In the genomic region with DNA sequence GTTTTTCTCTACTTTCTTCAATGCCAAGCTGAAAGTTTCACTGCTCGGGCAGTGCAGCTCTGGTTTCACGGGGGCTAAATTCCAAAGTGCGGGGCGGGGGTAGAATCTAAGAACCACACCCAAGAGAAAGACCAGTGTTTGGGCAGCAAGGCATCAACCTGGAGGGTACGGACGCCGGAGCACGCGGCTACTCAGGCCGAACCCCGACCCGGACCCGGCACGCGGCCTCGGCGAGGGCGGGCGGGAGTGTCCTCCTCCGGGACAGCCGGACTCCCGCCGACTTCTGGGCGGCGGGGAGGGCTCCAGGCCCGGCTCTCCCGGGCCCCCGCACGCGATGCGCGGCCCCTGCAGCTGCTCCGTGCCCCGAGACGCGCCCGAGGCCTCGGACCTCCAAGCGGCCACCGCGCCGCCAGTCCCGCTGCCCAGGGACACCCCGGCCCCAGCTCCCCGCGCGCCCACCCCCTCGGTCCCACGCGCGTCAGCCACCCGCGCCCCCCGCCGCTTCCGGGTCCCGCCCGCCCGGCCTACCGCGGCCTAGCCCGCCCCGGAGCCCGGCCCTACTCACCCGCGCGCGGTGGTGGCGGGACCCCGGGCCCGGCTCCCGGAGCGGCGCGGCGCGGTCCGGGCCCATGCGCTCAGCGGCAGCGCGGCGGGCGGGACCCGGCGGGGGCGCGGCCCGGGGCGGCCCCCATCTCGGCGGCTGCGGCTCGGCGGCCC, we compare ENCODE assay signal across 8 cellular contexts. TPM values are rescaled to one million over a fixed set of nuclear protein-coding genes. Genes with fewer than 3 reads are reported as not detected.
DNase-seq lines count a peak whose midpoint lies in the region; ATAC-seq and TF ChIP-seq lines count a peak whose summit lies in the region.

No MANE protein-coding gene starts in this region.

- no peak overlapping the region for H4K91ac ChIP-seq in mesenchymal stem cell (ENCODE audit: low read length)

- in situ Hi-C loops in HAP-1 (cut with MboI; ENCODE audit: low sequenced_read_pairs): no loop called here

- H3K18ac ChIP-seq in mesenchymal stem cell (ENCODE audit: low read depth in 1 of 2, low read length in 2 of 2): peak overlapping the region; percentile 60 to 63

- peaks cover 16% of the 10 kb centered on the region for H3K79me1 ChIP-seq in mesenchymal stem cell (replicated peaks; ENCODE audit: low read length, poor library complexity, severe bottlenecking)

- no peak overlapping the region for H3K14ac ChIP-seq in mesenchymal stem cell (ENCODE audit: low read length in 2 of 2)

- H2AFZ ChIP-seq in mesenchymal stem cell (ENCODE audit: low read depth, low read length): no peak overlapping the region

- H3K9ac ChIP-seq in NT2/D1 (ENCODE audit: insufficient read length, low read depth) (peak overlapping the region; percentile 86), mesenchymal stem cell (ENCODE audit: low read length) (peak overlapping the region; percentile 87)

- H2BK15ac ChIP-seq in mesenchymal stem cell (ENCODE audit: low read depth, poor library complexity, severe bottlenecking): peak overlapping the region; percentile 77

- no peak overlapping the region for H2BK120ac ChIP-seq in mesenchymal stem cell (ENCODE audit: low read depth, low read length)

- intact Hi-C loops in upper lobe of right lung (cut with DNase I): loop anchor here (10.0 kb wide), 1 partner anchor 117 kb away; a partner anchor contains a TSS

- H3K23ac ChIP-seq in mesenchymal stem cell (ENCODE audit: low read length in 2 of 2): no peak overlapping the region

- H3K4me1 ChIP-seq in HAP-1 (peaks cover 4% of the 10 kb centered on the region; the same call in 1 of the 2 replicates), NT2/D1 (ENCODE audit: insufficient read depth, insufficient read length) (peaks cover 16% of the 10 kb centered on the region), mesenchymal stem cell (ENCODE audit: control insufficient read depth, insufficient read depth, low read depth, low read length) (peaks cover 27% of the 10 kb centered on the region), upper lobe of right lung (peaks cover 10% of the 10 kb centered on the region)

- H4K8ac ChIP-seq in mesenchymal stem cell (ENCODE audit: low read length): no peak overlapping the region

- H3K36me3 ChIP-seq in HAP-1 (replicated peaks): peaks cover 22% of the 10 kb centered on the region
- H3K36me3 ChIP-seq in NT2/D1 (ENCODE audit: insufficient read depth, insufficient read length, low read length): peaks cover 32% of the 10 kb centered on the region
- peaks cover 4 to 8% of the 10 kb centered on the region in 2 experiments for H3K36me3 ChIP-seq in mesenchymal stem cell (ENCODE audit: control insufficient read depth in 1 of 2, insufficient read depth in 2 of 2, low read depth in 1 of 2, low read length in 2 of 2)
- H3K36me3 ChIP-seq in upper lobe of right lung: peaks cover 8% of the 10 kb centered on the region

- H2BK5ac ChIP-seq in mesenchymal stem cell (ENCODE audit: low read depth, low read length, poor library complexity, severe bottlenecking): no peak overlapping the region

- H3K4me3 ChIP-seq in HAP-1: peak overlapping the region; percentile 61
- H3K4me3 ChIP-seq in NT2/D1 (ENCODE audit: insufficient read length, low read depth): peak overlapping the region; percentile 74
- H3K4me3 ChIP-seq in choroid plexus epithelial cell (ENCODE audit: low read depth, low read length): peak overlapping the region; percentile 66
- peak overlapping the region; percentile 72 to 83 for H3K4me3 ChIP-seq in mesenchymal stem cell (ENCODE audit: insufficient read depth in 1 of 2, low read depth in 1 of 2, low read length in 2 of 2)
- H3K4me3 ChIP-seq in upper lobe of right lung: peak overlapping the region; percentile 69

- H2BK12ac ChIP-seq in mesenchymal stem cell (ENCODE audit: low read length in 2 of 2): no peak overlapping the region

- H3K27me3 ChIP-seq in HAP-1 (ENCODE audit: low read depth) (no peaks in the 10 kb centered on the region), NT2/D1 (ENCODE audit: insufficient read depth, insufficient read length) (peaks cover 7% of the 10 kb centered on the region), mesenchymal stem cell (ENCODE audit: control insufficient read depth in 1 of 2, insufficient read depth in 1 of 2, low read length in 2 of 2) (no peaks in the 10 kb centered on the region), upper lobe of right lung (no peaks in the 10 kb centered on the region)

- ATAC-seq in upper lobe of right lung (no peak), HG03378 (IDR thresholded peaks at IDR 0.05; ENCODE audit: unreplicated experiment) (no peak)

- DNase-seq in NCI-H146 (lab: John Stamatoyannopoulos, UW) (peak; percentile 43), NCI-H146 treated with DMSO at 0.1 percent for 48 hours (lab: John Stamatoyannopoulos, UW; ENCODE audit: unreplicated experiment) (no peak), HAP-1 (ENCODE audit: low spot score in 2 of 2) (no peak), NT2/D1 (ENCODE audit: low read depth, low spot score) (no peak), choroid plexus epithelial cell (ENCODE audit: low read depth) (no peak), mesenchymal stem cell (peak; percentile 26), upper lobe of right lung (peak; percentile 79)

- WGBS in mesenchymal stem cell: 1% methylated on average over 12 of the region's 95 CpGs

- H3K27ac ChIP-seq in mesenchymal stem cell (ENCODE audit: low read length, poor library complexity, severe bottlenecking) (no peak overlapping the region), upper lobe of right lung (peak overlapping the region; percentile 68)

- H2AK5ac ChIP-seq in mesenchymal stem cell (ENCODE audit: low read length, severe bottlenecking): no peak overlapping the region

- H3K9me3 ChIP-seq in HAP-1: no peaks in the 10 kb centered on the region
- H3K9me3 ChIP-seq in NT2/D1 (ENCODE audit: insufficient read depth, low read length): no peaks in the 10 kb centered on the region
- H3K9me3 ChIP-seq in mesenchymal stem cell (ENCODE audit: control insufficient read depth, low read length): no peaks in the 10 kb centered on the region
- H3K9me3 ChIP-seq in upper lobe of right lung: no peaks in the 10 kb centered on the region

- no peak for TF ChIP-seq CTCF in choroid plexus epithelial cell (conservative IDR thresholded peaks at IDR 0.05; ENCODE audit: low read depth, low read length)
- no peak for TF ChIP-seq CTCF in upper lobe of right lung (IDR thresholded peaks at IDR 0.05)

- H3K4me2 ChIP-seq in mesenchymal stem cell (ENCODE audit: low read length, poor library complexity, severe bottlenecking): peak overlapping the region; percentile 95

- H3K4ac ChIP-seq in mesenchymal stem cell (ENCODE audit: low read depth in 1 of 2, low read length in 2 of 2): peak overlapping the region in 1 of 2 experiments; percentile 49

RNA-seq across cellular contexts. Expression of a gene that starts 0.6 kb away (rescaled TPM):
- 8.3 TPM for polyA plus RNA-seq in mesenchymal stem cell (2013, experiment 1 of 2)
- 8.7 TPM for polyA plus RNA-seq in mesenchymal stem cell (2013, experiment 2 of 2)
- total RNA-seq in upper lobe of right lung: 28.9 TPM

RNA-seq across cellular contexts. Expression of a gene that starts 18.4 kb away (rescaled TPM):
- polyA plus RNA-seq in mesenchymal stem cell (2013, experiment 1 of 2): 82.6 TPM
- polyA plus RNA-seq in mesenchymal stem cell (2013, experiment 2 of 2): 81.5 TPM
- 39.0 TPM for total RNA-seq in upper lobe of right lung

RNA-seq across cellular contexts. Expression of a gene that starts 29.8 kb away (rescaled TPM):
- 84.3 TPM for polyA plus RNA-seq in mesenchymal stem cell (2013, experiment 1 of 2)
- 88.5 TPM for polyA plus RNA-seq in mesenchymal stem cell (2013, experiment 2 of 2)
- 65.2 TPM for total RNA-seq in upper lobe of right lung

RNA-seq across cellular contexts. Expression of a gene that starts 45.0 kb away (rescaled TPM):
- polyA plus RNA-seq in mesenchymal stem cell (2013, experiment 1 of 2): 411 TPM
- 395 TPM for polyA plus RNA-seq in mesenchymal stem cell (2013, experiment 2 of 2)
- total RNA-seq in upper lobe of right lung: 45.6 TPM

RNA-seq across cellular contexts. Expression of a gene that starts 49.7 kb away (rescaled TPM):
- 21.5 TPM for polyA plus RNA-seq in mesenchymal stem cell (2013, experiment 1 of 2)
- 21.2 TPM for polyA plus RNA-seq in mesenchymal stem cell (2013, experiment 2 of 2)
- 14.2 TPM for total RNA-seq in upper lobe of right lung

Comparison
In these comparisons a context has a peak if more than half of its experiments do, and no peak if none do; other contexts are left out.
1. DNase-seq: peak in NCI-H146 (single experiment), mesenchymal stem cell (single experiment) and upper lobe of right lung (single experiment); none in NCI-H146 treated with DMSO at 0.1 percent for 48 hours (single experiment), HAP-1 (0 of 2), NT2/D1 (single experiment) and choroid plexus epithelial cell (single experiment).
2. Peak in every context shown above with its lines, with median percentiles within 50 percentile points of each other: H3K4me3 ChIP-seq.